ENCODE assay signal across 8 cellular contexts in the genomic region with DNA sequence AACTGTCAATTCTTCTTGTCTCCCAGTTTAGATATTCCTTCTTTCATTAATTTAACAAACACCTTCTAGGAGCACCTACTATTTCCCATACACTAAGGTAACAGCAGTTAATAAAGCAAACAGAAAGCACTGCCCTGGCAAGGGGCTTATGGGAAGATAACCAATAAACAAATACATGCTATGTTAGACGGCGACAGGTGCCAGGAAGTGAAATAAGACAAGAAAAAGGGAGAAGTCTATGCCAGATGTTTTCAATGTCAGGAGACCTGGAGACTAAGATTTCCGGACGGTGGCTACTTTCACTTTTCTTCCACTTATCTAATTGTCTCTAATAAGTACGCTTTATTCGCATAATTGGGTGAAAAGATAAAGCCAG. TPM values are rescaled to one million over a fixed set of nuclear protein-coding genes. Genes with fewer than 3 reads are reported as not detected.
DNase-seq lines count a peak whose midpoint lies in the region; ATAC-seq and TF ChIP-seq lines count a peak whose summit lies in the region.

No MANE protein-coding gene starts in this region.

- H3K36me3 Mint-ChIP-seq in endodermal cell (ENCODE audit: low read depth), result peaks cover 14% of the 10 kb centered on the region
- H3K36me3 Mint-ChIP-seq in naive thymus-derived CD8-positive, alpha-beta T cell, result peaks cover 20 to 22% (median 22%) of the 10 kb centered on the region in 3 donors

- POLR2A ChIA-PET in RWPE1 (lab: Yijun Ruan, JAX; ENCODE audit: low non-redundant PET), result no interaction called here
- POLR2A ChIA-PET in naive thymus-derived CD8-positive, alpha-beta T cell (lab: Charles Lee), result interaction anchor here (0.6 to 2.5 kb wide), 12 partner anchors 8 to 355 kb away, joined by 3 to 24 read pairs (median 6); a partner anchor contains a TSS

- H3K9me3 Mint-ChIP-seq in endodermal cell, result peaks cover 8% of the 10 kb centered on the region
- H3K9me3 Mint-ChIP-seq in naive thymus-derived CD8-positive, alpha-beta T cell, result peaks cover 0 to 15% (median 10%) of the 10 kb centered on the region in 9 donors

- 0 to 6% methylated on average over 2 to 6 of the region's 6 CpGs for WGBS in endodermal cell (ENCODE audit: insufficient coverage in 1 of 2, insufficient read length in 1 of 2), 2 experiments

- TF ChIP-seq CTCF in AG09309 (IDR thresholded peaks at IDR 0.05; ENCODE audit: control insufficient read depth, insufficient read depth, low read depth, low read length, missing control alignments) (no peak), RWPE1 (conservative IDR thresholded peaks at IDR 0.05; ENCODE audit: low read depth) (no peak), endodermal cell (conservative IDR thresholded peaks at IDR 0.05) (no peak)

- H3K4me3 ChIP-seq in AG09309 (ENCODE audit: control insufficient read depth, low read depth, low read length) (peak overlapping the region; percentile 56), endodermal cell (ENCODE audit: low read length) (peak overlapping the region; percentile 97)

- peak; percentile 17 for ATAC-seq in GM18519 (IDR thresholded peaks at IDR 0.05; ENCODE audit: low FRiP score, unreplicated experiment)
- ATAC-seq in HG03064 (IDR thresholded peaks at IDR 0.05; ENCODE audit: low read depth, unreplicated experiment), result peak; percentile 45
- peak; percentile 22 to 34 for ATAC-seq in naive thymus-derived CD8-positive, alpha-beta T cell

- H3K4me1 ChIP-seq in endodermal cell (ENCODE audit: control insufficient read depth, insufficient read depth, low read length), result no peaks in the 10 kb centered on the region

- no peaks in the 10 kb centered on the region for H3K27me3 Mint-ChIP-seq in endodermal cell (ENCODE audit: insufficient read depth)
- H3K27me3 Mint-ChIP-seq in naive thymus-derived CD8-positive, alpha-beta T cell, result no peaks in the 10 kb centered on the region

- DNase-seq in AG09309 (ENCODE audit: low read depth), result no peak
- peak; percentile 5 for DNase-seq in RWPE1 (ENCODE audit: low spot score)
- no peak for DNase-seq in endodermal cell
- no peak for DNase-seq in naive thymus-derived CD8-positive, alpha-beta T cell
- no peak for DNase-seq in SHP77 (lab: John Stamatoyannopoulos, UW)
- no peak for DNase-seq in NCI-H187 treated with DMSO at 0.1 percent for 48 hours (lab: John Stamatoyannopoulos, UW)

- H3K27ac ChIP-seq in RWPE1 (peak overlapping the region; percentile 87), endodermal cell (ENCODE audit: low read depth, low read length) (no peak overlapping the region)

- CTCF ChIA-PET in RWPE1 (lab: Yijun Ruan, JAX), result no interaction called here

- peaks cover 10% of the 10 kb centered on the region for H3K36me3 ChIP-seq in endodermal cell (ENCODE audit: control insufficient read depth, insufficient read depth, low read length)

- peak overlapping the region; percentile 78 for H3K9ac ChIP-seq in endodermal cell (ENCODE audit: extremely low read depth, low read length, poor library complexity, severe bottlenecking)

- peaks cover 10% of the 10 kb centered on the region for H3K4me1 Mint-ChIP-seq in endodermal cell
- peaks cover 8 to 56% (median 52%) of the 10 kb centered on the region in 4 donors for H3K4me1 Mint-ChIP-seq in naive thymus-derived CD8-positive, alpha-beta T cell

- H3K4me3 Mint-ChIP-seq in endodermal cell, result peak overlapping the region; percentile 84
- H3K4me3 Mint-ChIP-seq in naive thymus-derived CD8-positive, alpha-beta T cell, result peak overlapping the region; percentile 93 to 100 (median 97)

- no peak overlapping the region for H3K27ac Mint-ChIP-seq in endodermal cell
- H3K27ac Mint-ChIP-seq in naive thymus-derived CD8-positive, alpha-beta T cell, result peak overlapping the region; percentile 95 to 98 (median 96)

- no peaks in the 10 kb centered on the region for H3K27me3 ChIP-seq in endodermal cell (ENCODE audit: control insufficient read depth, insufficient read depth, low read length, poor library complexity, severe bottlenecking)

- H3K9me3 ChIP-seq in endodermal cell (ENCODE audit: control insufficient read depth, low read length), result peaks cover 5% of the 10 kb centered on the region

RNA-seq across cellular contexts. Expression of a gene that starts 32.5 kb away (rescaled TPM):
- total RNA-seq in endodermal cell, result 10 to 100 TPM; 35.4 to 56.9 TPM
- 17.5 TPM for polyA plus RNA-seq in endodermal cell (2013, experiment 1 of 2)
- polyA plus RNA-seq in endodermal cell (2013, experiment 2 of 2), result 15.1 TPM
- total RNA-seq in naive thymus-derived CD8-positive, alpha-beta T cell, result 10 to 100 TPM; 31.1 to 32.2 TPM
- 1 to 10 TPM; 2.8 to 3.3 (median 3.0) TPM for polyA plus RNA-seq in naive thymus-derived CD8-positive, alpha-beta T cell

RNA-seq across cellular contexts. Expression of a gene that starts 45.0 kb away (rescaled TPM):
- total RNA-seq in endodermal cell, result 10 to 100 TPM; 11.0 to 15.5 TPM
- polyA plus RNA-seq in endodermal cell (2013, experiment 1 of 2), result 14.0 TPM
- 13.0 TPM for polyA plus RNA-seq in endodermal cell (2013, experiment 2 of 2)
- 10 to 100 TPM in 1 of 2 experiments, 1 to 10 TPM in 1; 6.7 to 10.5 TPM for total RNA-seq in naive thymus-derived CD8-positive, alpha-beta T cell
- 1 to 10 TPM; 2.6 to 5.9 (median 5.1) TPM for polyA plus RNA-seq in naive thymus-derived CD8-positive, alpha-beta T cell
